Comparison of ENCODE assay signal across 21 cellular contexts in the genomic region with DNA sequence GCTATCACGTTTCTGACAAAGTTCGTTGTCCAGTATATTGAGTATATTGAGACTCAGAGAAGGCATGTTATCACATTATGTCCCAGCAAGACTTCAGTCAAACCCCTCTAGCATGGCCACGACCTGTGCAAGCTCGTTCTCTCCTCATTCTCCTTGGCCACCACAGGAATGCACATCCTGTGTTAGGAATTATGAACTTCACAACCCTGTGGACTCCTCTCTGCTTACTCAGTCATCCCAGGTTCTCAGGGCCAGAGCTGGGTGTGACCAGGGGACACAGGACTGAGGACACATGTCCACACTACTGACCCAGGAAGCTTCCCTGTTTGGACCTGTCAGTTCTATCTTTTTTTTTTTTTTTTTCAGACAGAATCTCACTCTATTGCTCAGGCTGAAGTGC. TPM values are rescaled to one million over a fixed set of nuclear protein-coding genes. Genes with fewer than 3 reads are reported as not detected.
DNase-seq lines count a peak whose midpoint lies in the region; ATAC-seq and TF ChIP-seq lines count a peak whose summit lies in the region.
"Had no signal": no experiment of that assay in that cellular context is flagged by ENCODE, and none has a peak within 500 bp of the region (broad histone marks: within the 10 kb centered on the region; RNA-seq: fewer than 3 reads in every experiment).

No MANE protein-coding gene starts in this region.

- in situ Hi-C loops in IMR-90 (cut with MboI; ENCODE audit: low sequenced_read_pairs) = no loop called here

- H3K4me1 ChIP-seq in IMR-90 (ENCODE audit: control insufficient read depth, insufficient read depth, low read length) (no peaks in the 10 kb centered on the region), esophagus muscularis mucosa (peaks cover 0 to 8% (median 3%) of the 10 kb centered on the region in 4 donors), psoas muscle (no peaks in the 10 kb centered on the region), prostate gland (replicated peaks) (no peaks in the 10 kb centered on the region)

- no peaks in the 10 kb centered on the region for H3K9me1 ChIP-seq in IMR-90 (ENCODE audit: insufficient read depth, low read length)

- CTCF ChIA-PET in IMR-90 (lab: Yijun Ruan, JAX) = interaction anchor here (0.6 to 0.9 kb wide), 2 partner anchors 19 to 43 kb away, joined by 3 read pairs; no protein-coding TSS in a partner anchor

- POLR2A ChIA-PET in IMR-90 (lab: Charles Lee; ENCODE audit: unreplicated experiment) = no interaction called here

- H2AK9ac ChIP-seq in IMR-90 (replicated peaks; ENCODE audit: low read depth, low read length, poor library complexity) = no peak overlapping the region

- H4K5ac ChIP-seq in IMR-90 (ENCODE audit: low read depth, low read length) = no peak overlapping the region

- H3K36me3 ChIP-seq in IMR-90 (ENCODE audit: control insufficient read depth, insufficient read depth, low read length) = no peaks in the 10 kb centered on the region
- no peaks in the 10 kb centered on the region for H3K36me3 ChIP-seq in esophagus muscularis mucosa
- H3K36me3 ChIP-seq in psoas muscle (ENCODE audit: insufficient read depth in 1 of 2, low read depth in 1 of 2) = no peaks in the 10 kb centered on the region
- no peaks in the 10 kb centered on the region for H3K36me3 ChIP-seq in prostate gland
- H3K36me3 ChIP-seq: upper lobe of right lung had no signal

- no peak overlapping the region for H4K8ac ChIP-seq in IMR-90 (ENCODE audit: low read depth in 2 of 2, low read length in 2 of 2)

- TF ChIP-seq RAD21 in IMR-90 (IDR thresholded peaks at IDR 0.05; ENCODE audit: low read length) = no peak

- DNase-seq in Daoy (ENCODE audit: low read depth) = peak; percentile 37
- DNase-seq in IMR-90 = peak; percentile 5
- DNase-seq in esophagus muscularis mucosa (ENCODE audit: extremely low spot score) = peak; percentile 75
- DNase-seq in psoas muscle = no peak
- no peak for DNase-seq in stimulated activated CD4-positive, alpha-beta T cell treated with anti-CD3 and anti-CD28 coated beads, Interleukin-4, amount 100 ng/mL, for 4 hours
- DNase-seq in mucosa of gallbladder (ENCODE audit: low spot score) = no peak
- DNase-seq in prostate gland (ENCODE audit: low spot score) = no peak
- DNase-seq: activated CD4-positive, alpha-beta T cell treated with anti-CD3 and anti-CD28 coated beads for 48 hours; activated T-cell treated with anti-CD3 and anti-CD28 coated beads, Interleukin-2, amount 50 U/mL, for 48 hours; CD4-positive, CD25-positive, alpha-beta regulatory T cell; cortex of kidney; GOT3; Kasumi-1; mucosa of descending colon; NCI-H187; NCI-H526 treated with DMSO at 0.1 percent for 48 hours; T-helper 9 cell; upper lobe of right lung had no signal

- H4K91ac ChIP-seq in IMR-90 (ENCODE audit: insufficient read depth, low read depth, low read length) = no peak overlapping the region

- no peak for TF ChIP-seq EP300 in esophagus muscularis mucosa (IDR thresholded peaks at IDR 0.05)

- H2BK120ac ChIP-seq in IMR-90 (ENCODE audit: low read depth, low read length) = no peak overlapping the region

- no peak overlapping the region for H3K9ac ChIP-seq in IMR-90 (ENCODE audit: low read depth, low read length)

- no peak overlapping the region for H2AK5ac ChIP-seq in IMR-90 (ENCODE audit: low read depth, low read length)

- no peak for TF ChIP-seq CTCF in IMR-90 (conservative IDR thresholded peaks at IDR 0.05; ENCODE audit: low read depth, low read length)
- TF ChIP-seq CTCF in esophagus muscularis mucosa (IDR thresholded peaks at IDR 0.05) = no peak
- TF ChIP-seq CTCF in psoas muscle (IDR thresholded peaks at IDR 0.05) = no peak
- TF ChIP-seq CTCF in prostate gland (IDR thresholded peaks at IDR 0.05) = no peak

- H4K20me1 ChIP-seq in IMR-90 (ENCODE audit: insufficient read depth, low read length) = no peaks in the 10 kb centered on the region

- H3K27me3 ChIP-seq in IMR-90 (ENCODE audit: control insufficient read depth, insufficient read depth, low read length) = peaks cover 11% of the 10 kb centered on the region
- H3K27me3 ChIP-seq in esophagus muscularis mucosa = peaks cover 0 to 8% (median 0%) of the 10 kb centered on the region in 4 donors
- H3K27me3 ChIP-seq in psoas muscle (ENCODE audit: insufficient read depth in 3 of 3, low read length in 2 of 3) = peaks cover 0 to 3% (median 0%) of the 10 kb centered on the region in 3 donors
- no peaks in the 10 kb centered on the region for H3K27me3 ChIP-seq in prostate gland (replicated peaks; ENCODE audit: insufficient read depth)
- H3K27me3 ChIP-seq: upper lobe of right lung had no signal

- H2BK5ac ChIP-seq in IMR-90 (ENCODE audit: low read depth, low read length, poor library complexity, severe bottlenecking) = no peak overlapping the region

- H3K4me2 ChIP-seq in IMR-90 (ENCODE audit: low read depth, low read length) = no peak overlapping the region

- no peak overlapping the region for H2BK15ac ChIP-seq in IMR-90 (ENCODE audit: low read depth, low read length)

- H3K4ac ChIP-seq in IMR-90 (ENCODE audit: low read depth, low read length) = no peak overlapping the region

- no peak overlapping the region for H2AFZ ChIP-seq in IMR-90 (replicated peaks; ENCODE audit: low read length, poor library complexity)

- H3K14ac ChIP-seq in IMR-90 (replicated peaks; ENCODE audit: low read depth, low read length) = no peak overlapping the region

- 0% methylated on average over 1 of the region's 4 CpGs; no CpG with 5 or more reads in 1 of the 2 experiments for WGBS in IMR-90 (ENCODE audit: extremely low coverage in 2 of 2, insufficient read length in 1 of 2), 2 experiments
- WGBS in esophagus muscularis mucosa = 88% methylated on average over 4 of the region's 4 CpGs
- WGBS in psoas muscle, 3 donors = 70 to 75% (median 74%) methylated on average over 4 of the region's 4 CpGs
- WGBS in prostate gland = 81% methylated on average over 4 of the region's 4 CpGs

- ATAC-seq in IMR-90 (ENCODE audit: low read depth) (no peak; the same call in 1 of the 2 replicates), psoas muscle (no peak), HG02970 (IDR thresholded peaks at IDR 0.05; ENCODE audit: low FRiP score, unreplicated experiment) (no peak)

- no peak overlapping the region for H3K4me3 ChIP-seq in IMR-90 (ENCODE audit: insufficient read depth, low read depth, low read length)
- no peak overlapping the region for H3K4me3 ChIP-seq in esophagus muscularis mucosa
- H3K4me3 ChIP-seq in psoas muscle = no peak overlapping the region
- H3K4me3 ChIP-seq in prostate gland = no peak overlapping the region
- H3K4me3 ChIP-seq: mucosa of descending colon, upper lobe of right lung had no signal

- intact Hi-C loops in IMR-90 (cut with micrococcal nuclease) = no loop called here
- intact Hi-C loops in esophagus muscularis mucosa (cut with DNase I) = no loop called here
- intact Hi-C loops in psoas muscle (cut with DNase I) = no loop called here
- intact Hi-C loops in prostate gland (cut with DNase I) = no loop called here

- no peaks in the 10 kb centered on the region for H3K9me3 ChIP-seq in IMR-90 (ENCODE audit: control insufficient read depth, insufficient read depth, low read length)
- H3K9me3 ChIP-seq in esophagus muscularis mucosa = no peaks in the 10 kb centered on the region
- H3K9me3 ChIP-seq in psoas muscle = no peaks in the 10 kb centered on the region
- H3K9me3 ChIP-seq in prostate gland = no peaks in the 10 kb centered on the region
- H3K9me3 ChIP-seq: mucosa of descending colon, upper lobe of right lung had no signal

- TF ChIP-seq POLR2A in IMR-90 (IDR thresholded peaks at IDR 0.05; ENCODE audit: low read depth, low read length) = no peak
- TF ChIP-seq POLR2A in esophagus muscularis mucosa (IDR thresholded peaks at IDR 0.05; ENCODE audit: low read depth) = no peak
- TF ChIP-seq POLR2A in prostate gland (IDR thresholded peaks at IDR 0.05) = no peak

- no peak overlapping the region for H3K18ac ChIP-seq in IMR-90 (ENCODE audit: low read depth, low read length)

- no TSS peak for BruUV-seq in IMR-90 (replicated peaks; lab: Mats Ljungman, UMichigan)

- H3K56ac ChIP-seq in IMR-90 (ENCODE audit: extremely low read depth, insufficient read depth, low read length) = no peak overlapping the region

- dilution Hi-C loops in IMR-90 (cut with HindIII; ENCODE audit: low sequenced_read_pairs, unreplicated experiment) = no loop called here

- H3K27ac ChIP-seq in IMR-90 (ENCODE audit: insufficient read depth, low read length) (no peak overlapping the region), esophagus muscularis mucosa (replicated peaks in 1 of 4) (no peak overlapping the region), psoas muscle (peak overlapping the region; percentile 58), prostate gland (no peak overlapping the region)
- H3K27ac ChIP-seq: upper lobe of right lung had no signal

- H3K79me1 ChIP-seq in IMR-90 (ENCODE audit: low read depth in 1 of 2, low read length in 2 of 2) = no peaks in the 10 kb centered on the region

- no peak overlapping the region for H2BK20ac ChIP-seq in IMR-90 (ENCODE audit: low read depth, low read length)

- no peak overlapping the region for H3K23ac ChIP-seq in IMR-90 (ENCODE audit: low read depth, low read length)

TF ChIP-seq in IMR-90, 13 proteins besides CTCF, POLR2A, EP300 and RAD21 (continues in another document):
- no peak for TF ChIP-seq SMC3 (IDR thresholded peaks at IDR 0.05; ENCODE audit: low read depth, low read length)
- no peak for TF ChIP-seq BHLHE40 (IDR thresholded peaks at IDR 0.05; ENCODE audit: low read depth, low read length)
- no peak for TF ChIP-seq MXI1 (IDR thresholded peaks at IDR 0.05; ENCODE audit: borderline replicate concordance, low read depth, low read length)
- no peak for TF ChIP-seq CEBPB (IDR thresholded peaks at IDR 0.05; ENCODE audit: low read depth, low read length)
- no peak for TF ChIP-seq CHD1 (IDR thresholded peaks at IDR 0.05; ENCODE audit: low read depth, low read length)
- no peak for TF ChIP-seq MAZ (IDR thresholded peaks at IDR 0.05; ENCODE audit: borderline replicate concordance, low read depth, low read length)
- TF ChIP-seq, protein P1, sequence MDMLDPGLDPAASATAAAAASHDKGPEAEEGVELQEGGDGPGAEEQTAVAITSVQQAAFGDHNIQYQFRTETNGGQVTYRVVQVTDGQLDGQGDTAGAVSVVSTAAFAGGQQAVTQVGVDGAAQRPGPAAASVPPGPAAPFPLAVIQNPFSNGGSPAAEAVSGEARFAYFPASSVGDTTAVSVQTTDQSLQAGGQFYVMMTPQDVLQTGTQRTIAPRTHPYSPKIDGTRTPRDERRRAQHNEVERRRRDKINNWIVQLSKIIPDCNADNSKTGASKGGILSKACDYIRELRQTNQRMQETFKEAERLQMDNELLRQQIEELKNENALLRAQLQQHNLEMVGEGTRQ (IDR thresholded peaks at IDR 0.05; ENCODE audit: low read depth, low read length) = no peak

RNA-seq across cellular contexts. Expression of a gene that starts 4.4 kb away (rescaled TPM):
- 0.06 TPM in 1 of 2 replicates, not detected in the other for total RNA-seq in Daoy (2014; rRNA removed; shearing (Covaris generic))
- total RNA-seq in IMR-90 (2012; rRNA removed) (not detected in 2 replicates), esophagus muscularis mucosa (under 1 TPM in 2 of 4 donors, not detected in 2; 0.26 to 0.42 TPM), psoas muscle (not detected), mucosa of gallbladder (not detected), prostate gland (under 1 TPM in 1 of 2 donors, not detected in 1; 0.40 TPM)
- polyA plus RNA-seq in IMR-90 (2012; rRNA removed) (not detected in 2 replicates), psoas muscle (under 1 TPM in 1 of 3 donors, not detected in 2; 0.01 TPM)
- not detected in 2 replicates for polyA plus RNA-seq in IMR-90 (2012; cell fraction: cytosol; rRNA removed)
- not detected in 2 replicates for polyA plus RNA-seq in IMR-90 (2012; cell fraction: nucleus; rRNA removed; ENCODE audit: low replicate concordance)
- total RNA-seq: fibroblast of lung, G401, mucosa of descending colon had no signal
- polyA plus RNA-seq: CD4-positive, CD25-positive, alpha-beta regulatory T cell; fibroblast of lung had no signal

Comparison
In these comparisons a context has a peak if more than half of its experiments do, and no peak if none do; other contexts are left out.
1. DNase-seq: peak in Daoy (single experiment), IMR-90 (single experiment) and esophagus muscularis mucosa (single experiment); none in psoas muscle (0 of 2), stimulated activated CD4-positive, alpha-beta T cell treated with anti-CD3 and anti-CD28 coated beads, Interleukin-4, amount 100 ng/mL, for 4 hours (0 of 2), mucosa of gallbladder (single experiment) and prostate gland (single experiment).